In genomic region chr4:143352052-143352451, GRCh38 we compare ENCODE assay signal across 9 cellular contexts. TPM values are rescaled to one million over a fixed set of nuclear protein-coding genes. Genes with fewer than 3 reads are reported as not detected.
DNase-seq lines count a peak whose midpoint lies in the region; ATAC-seq and TF ChIP-seq lines count a peak whose summit lies in the region.
"Had no signal": no experiment of that assay in that cellular context is flagged by ENCODE, and none has a peak within 500 bp of the region (broad histone marks: within the 10 kb centered on the region; RNA-seq: fewer than 3 reads in every experiment).

No MANE protein-coding gene starts in this region.

- no peak overlapping the region for H2AFZ ChIP-seq in MM.1S (ENCODE audit: low read length)

- H3K27me3 ChIP-seq in MM.1S (replicated peaks; ENCODE audit: insufficient read depth, low read length) (no peaks in the 10 kb centered on the region), SJSA1 (replicated peaks) (no peaks in the 10 kb centered on the region)

- H3K9ac ChIP-seq in MM.1S (ENCODE audit: low read length): peak overlapping the region; percentile 86; the same call in 1 of the 2 replicates

- no peaks in the 10 kb centered on the region for H3K9me2 ChIP-seq in MM.1S (replicated peaks; ENCODE audit: insufficient read depth, low read length)

- no peak for TF ChIP-seq CTCF in MM.1S (IDR thresholded peaks at IDR 0.05; ENCODE audit: low read length)

- H3F3A ChIP-seq in MM.1S (ENCODE audit: insufficient read depth, low read length): peaks cover 54% of the 10 kb centered on the region

- no peaks in the 10 kb centered on the region for H4K20me1 ChIP-seq in MM.1S (ENCODE audit: insufficient read depth, low read length)

- no peaks in the 10 kb centered on the region; the same call in 1 of the 2 replicates for H3K79me2 ChIP-seq in MM.1S (ENCODE audit: low read length)

- H3K36me3 ChIP-seq in MM.1S (replicated peaks; ENCODE audit: insufficient read depth, low read length): 0 out of 2 replicates have a peak, but pooled peaks cover 4% of the 10 kb centered on the region
- H3K36me3 ChIP-seq in SJSA1: no peaks in the 10 kb centered on the region

- peak overlapping the region; percentile 79 for H3K4me2 ChIP-seq in MM.1S (ENCODE audit: low read depth, low read length)

- no peak for ATAC-seq in GM21526 (IDR thresholded peaks at IDR 0.05; ENCODE audit: low FRiP score, unreplicated experiment)

- H3K27ac ChIP-seq in MM.1S (ENCODE audit: low read length) (peak overlapping the region; percentile 98), SJSA1 (peak overlapping the region; percentile 29; the same call in 1 of the 2 replicates), temporal lobe (ENCODE audit: low read depth, low read length) (peak overlapping the region; percentile 60)
- H3K27ac ChIP-seq: RWPE1 had no signal

- H3K4me3 ChIP-seq in MM.1S (ENCODE audit: low read length) (peak overlapping the region; percentile 35; the same call in 1 of the 2 replicates), SJSA1 (no peak overlapping the region)

- no peaks in the 10 kb centered on the region for H3K9me3 ChIP-seq in MM.1S (replicated peaks; ENCODE audit: insufficient read depth, low read length)
- no peaks in the 10 kb centered on the region for H3K9me3 ChIP-seq in SJSA1 (replicated peaks)

- peaks cover 44% of the 10 kb centered on the region for H3K4me1 ChIP-seq in MM.1S (ENCODE audit: low read length)
- H3K4me1 ChIP-seq in SJSA1 (replicated peaks): peaks cover 21% of the 10 kb centered on the region

- DNase-seq in MM.1S (no peak), SJSA1 (ENCODE audit: low read depth in 1 of 2, low spot score in 2 of 2) (peak; percentile 64 to 73), fibroblast of peridontal ligament (ENCODE audit: extremely low read depth) (peak; percentile 31), CD1c-positive myeloid dendritic cell (ENCODE audit: extremely low spot score) (no peak), NCI-H226 (no peak)
- DNase-seq in stimulated activated naive CD4-positive, alpha-beta T cell (lab: John Stamatoyannopoulos, UW): no peak

RNA-seq across cellular contexts. Expression of gene GAB1, which starts 15.4 kb away (rescaled TPM):
- 2.3 and 7.8 TPM in 2 replicates for total RNA-seq in SJSA1 (2014; rRNA removed; shearing (Covaris generic))
- 20.2 TPM for total RNA-seq in temporal lobe

Comparison
In these comparisons a context has a peak if more than half of its experiments do, and no peak if none do; other contexts are left out.
1. DNase-seq: peak in SJSA1 (2 of 2) and fibroblast of peridontal ligament (single experiment); none in MM.1S (single experiment), CD1c-positive myeloid dendritic cell (single experiment), NCI-H226 (single experiment) and stimulated activated naive CD4-positive, alpha-beta T cell (0 of 6).
2. H3K27ac ChIP-seq: peak in every context shown above with its lines; median percentile 98 in MM.1S; 60 in temporal lobe; 29 in SJSA1.